In genomic region chr3:48467473-48468267, GRCh38 we compare ENCODE assay signal across 10 cellular contexts. TPM values are rescaled to one million over a fixed set of nuclear protein-coding genes. Genes with fewer than 3 reads are reported as not detected.
DNase-seq lines count a peak whose midpoint lies in the region; ATAC-seq, FAIRE-seq and TF ChIP-seq lines count a peak whose summit lies in the region.
"Had no signal": no experiment of that assay in that cellular context is flagged by ENCODE, and none has a peak within 500 bp of the region (broad histone marks: within the 10 kb centered on the region; RNA-seq: fewer than 3 reads in every experiment).

No MANE protein-coding gene starts in this region.

- H3K4me3 ChIP-seq in GM12878: peak overlapping the region; percentile 88
- peak overlapping the region; percentile 82 for H3K4me3 ChIP-seq in mononuclear cell (ENCODE audit: low read length)

- H2AFZ ChIP-seq in GM12878 (ENCODE audit: control insufficient read depth, low read depth, low read length): no peak overlapping the region

- peaks cover 54% of the 10 kb centered on the region for H3K4me1 Mint-ChIP-seq in activated naive CD4-positive, alpha-beta T cell treated with anti-CD3 and anti-CD28 coated beads, Interleukin-2, amount 50 U/mL, for 24 hours
- H3K4me1 Mint-ChIP-seq in type B pancreatic cell (ENCODE audit: unreplicated experiment): peaks cover 19% of the 10 kb centered on the region

- SMC1A ChIA-PET in GM12878 (lab: Charles Lee; ENCODE audit: uncharacterized antibody, unreplicated experiment): interaction anchor here (1.2 to 4.2 kb wide), 5 partner anchors 38 to 89 kb away, joined by 3 to 22 read pairs (median 3); partner anchors contain the start of gene PFKFB4

- in situ Hi-C loops in GM12878 (cut with MboI): no loop called here

- H3K27me3 Mint-ChIP-seq in activated naive CD4-positive, alpha-beta T cell treated with anti-CD3 and anti-CD28 coated beads, Interleukin-2, amount 50 U/mL, for 24 hours: no peaks in the 10 kb centered on the region
- no peaks in the 10 kb centered on the region for H3K27me3 Mint-ChIP-seq in type B pancreatic cell

- no peak for TF ChIP-seq POLR2A in GM12878 (IDR thresholded peaks at IDR 0.05; ENCODE audit: low read depth, low read length)

- H3K9ac ChIP-seq in GM12878 (ENCODE audit: control insufficient read depth, insufficient read depth, low read length): peak overlapping the region; percentile 97

- H3K36me3 Mint-ChIP-seq in activated naive CD4-positive, alpha-beta T cell treated with anti-CD3 and anti-CD28 coated beads, Interleukin-2, amount 50 U/mL, for 24 hours: peaks cover 3% of the 10 kb centered on the region
- peaks cover 5% of the 10 kb centered on the region for H3K36me3 Mint-ChIP-seq in type B pancreatic cell

- no peak for TF ChIP-seq CTCF in GM12878 (IDR thresholded peaks at IDR 0.05 in 2 of 3, conservative IDR thresholded peaks at IDR 0.05 in 1 of 3; ENCODE audit: control insufficient read depth in 2 of 3, extremely low read depth in 1 of 3, insufficient read depth in 1 of 3, low read depth in 3 of 3, low read length in 3 of 3)
- no peak for TF ChIP-seq CTCF in type B pancreatic cell (conservative IDR thresholded peaks at IDR 0.05)

- no peaks in the 10 kb centered on the region for H3K27me3 ChIP-seq in GM12878 (replicated peaks in 1 of 2; ENCODE audit: control insufficient read depth in 2 of 2, insufficient read depth in 2 of 2, low read length in 1 of 2)
- no peaks in the 10 kb centered on the region for H3K27me3 ChIP-seq in mononuclear cell (ENCODE audit: insufficient read depth, low read length)

- H4K20me1 ChIP-seq in GM12878 (ENCODE audit: control insufficient read depth, insufficient read depth): no peaks in the 10 kb centered on the region

- TF ChIP-seq EP300 in GM12878 (IDR thresholded peaks at IDR 0.05; ENCODE audit: borderline replicate concordance in 1 of 2, control insufficient read depth in 1 of 2, low read depth in 2 of 2, low read length in 2 of 2): no peak

- intact Hi-C loops in GM12878 (cut with micrococcal nuclease; ENCODE audit: unreplicated experiment): no loop called here

- peaks cover 67% of the 10 kb centered on the region for H3K79me2 ChIP-seq in GM12878 (ENCODE audit: control insufficient read depth, insufficient read depth, low read length)

- BruUV-seq in GM12878 (replicated peaks; lab: Mats Ljungman, UMichigan): no TSS peak

- no peak for DNase-seq in activated naive CD4-positive, alpha-beta T cell (lab: John Stamatoyannopoulos, UW)
- DNase-seq in GM12878 (ENCODE audit: low read depth, low spot score): no peak
- no peak for DNase-seq in type B pancreatic cell (ENCODE audit: extremely low spot score, unreplicated experiment)
- no peak for DNase-seq in NCI-H1048 (lab: John Stamatoyannopoulos, UW)
- no peak for DNase-seq in 8988T
- no peak for DNase-seq in NCI-H2171 (lab: John Stamatoyannopoulos, UW)
- DNase-seq: COR-L47, NCI-H2227 treated with DMSO at 0.1 percent for 48 hours had no signal

- peak overlapping the region; percentile 100 for H3K4me2 ChIP-seq in GM12878 (ENCODE audit: control insufficient read depth, insufficient read depth)

- no peaks in the 10 kb centered on the region for H3K9me3 Mint-ChIP-seq in activated naive CD4-positive, alpha-beta T cell treated with anti-CD3 and anti-CD28 coated beads, Interleukin-2, amount 50 U/mL, for 24 hours
- H3K9me3 Mint-ChIP-seq in type B pancreatic cell: no peaks in the 10 kb centered on the region

- 63% methylated on average over 7 of the region's 7 CpGs for WGBS in GM12878 (ENCODE audit: insufficient coverage, insufficient replicate concordance, low lambda C conversion rate, missing lambda C conversion rate)

- peak overlapping the region; percentile 94 for H3K4me3 Mint-ChIP-seq in activated naive CD4-positive, alpha-beta T cell treated with anti-CD3 and anti-CD28 coated beads, Interleukin-2, amount 50 U/mL, for 24 hours
- peak overlapping the region; percentile 21 for H3K4me3 Mint-ChIP-seq in type B pancreatic cell

- peaks cover 45% of the 10 kb centered on the region for H3K4me1 ChIP-seq in GM12878 (ENCODE audit: control insufficient read depth, insufficient read depth, low read length)
- peaks cover 75% of the 10 kb centered on the region for H3K4me1 ChIP-seq in mononuclear cell (ENCODE audit: insufficient read depth, low read length)

- H3K27ac Mint-ChIP-seq in activated naive CD4-positive, alpha-beta T cell treated with anti-CD3 and anti-CD28 coated beads, Interleukin-2, amount 50 U/mL, for 24 hours: peak overlapping the region; percentile 95
- peak overlapping the region; percentile 100 for H3K27ac Mint-ChIP-seq in type B pancreatic cell

- POLR2A ChIA-PET in GM12878 (lab: Charles Lee): interaction anchor here (0.6 to 10.0 kb wide), 3 partner anchors 20 to 213 kb away, joined by 3 to 91 read pairs (median 5); partner anchors contain the start of genes ATRIP and PFKFB4

- no peak for FAIRE-seq in GM12878 (lab: Jason Lieb, UNC)

- H3K36me3 ChIP-seq in GM12878 (ENCODE audit: control insufficient read depth in 2 of 2, insufficient read depth in 2 of 2, low read length in 1 of 2): peaks cover 9 to 12% of the 10 kb centered on the region in 2 experiments; a peak in 3 of 4 replicates

- RAD21 ChIA-PET in GM12878 (lab: Charles Lee; ENCODE audit: unreplicated experiment): interaction anchor here (1.1 to 2.2 kb wide), 6 partner anchors 67 to 168 kb away, joined by 3 to 20 read pairs (median 6); partner anchors contain the start of genes PFKFB4 and SLC26A6

- ATAC-seq in GM12878: no peak

- H3K27ac ChIP-seq in GM12878 (ENCODE audit: control insufficient read depth, insufficient read depth): peak overlapping the region; percentile 96

- H3K9me3 ChIP-seq in GM12878 (replicated peaks; ENCODE audit: control insufficient read depth, insufficient read depth, low read length) (no peaks in the 10 kb centered on the region), mononuclear cell (ENCODE audit: low read depth, low read length) (no peaks in the 10 kb centered on the region)

- no peak for TF ChIP-seq RAD21 in GM12878 (IDR thresholded peaks at IDR 0.05; ENCODE audit: insufficient read depth, low read depth, low read length)

- CTCF ChIA-PET in GM12878 (lab: Yijun Ruan, JAX): interaction anchor here (1.4 to 6.1 kb wide), 7 partner anchors 27 to 237 kb away, joined by 3 to 58 read pairs (median 10); partner anchors contain the start of genes CCDC51, PFKFB4 and TMA7

RNA-seq across cellular contexts. Expression of gene ATRIP, which starts 21.1 kb away (rescaled TPM):
- 19.6 and 19.8 TPM in 2 replicates for total RNA-seq in GM12878 (2013; cell fraction: nucleolus; rRNA removed)
- 14.5 and 15.0 TPM in 2 replicates for total RNA-seq in GM12878 (2014; rRNA removed)
- 11.5 and 13.4 TPM in 2 replicates for total RNA-seq in GM12878 (2014; rRNA removed; fragmentation: Illumina TruSeq; extraction: Trizol)
- 13.2 and 13.6 TPM in 2 replicates for total RNA-seq in GM12878 (2021)
- 2.6 TPM for polyA plus RNA-seq in GM12878 (2011; ENCODE audit: low read depth)
- polyA plus RNA-seq in GM12878 (2011; rRNA removed): 8.4 and 11.6 TPM in 2 replicates
- 10.6 and 12.7 TPM in 2 replicates for polyA plus RNA-seq in GM12878 (2011; cell fraction: cytosol; rRNA removed)
- 26.2 and 28.8 TPM in 2 replicates for polyA plus RNA-seq in GM12878 (2011; cell fraction: nucleus; rRNA removed)
- polyA plus RNA-seq in GM12878 (2012): 4.4 and 6.3 TPM in 2 replicates
- polyA plus RNA-seq in GM12878 (2014; fragmentation: Illumina TruSeq; extraction: Trizol): 16.0 and 18.9 TPM in 2 replicates
- 1 to 10 TPM; 1.4 to 2.4 TPM for polyA plus RNA-seq in GM12878 (2014; fragmentation: Nextera tagmentation; extraction: Ambion mirVana)
- 9.7 and 10.3 TPM in 2 replicates for polyA plus RNA-seq in GM12878 (2014; rRNA removed)
- 10 to 100 TPM in 1 of 2 experiments, 1 to 10 TPM in 1; 9.5 to 10.5 TPM for polyA plus RNA-seq in GM12878 (2016; fragmentation: Nextera tagmentation; extraction: Ambion mirVana)
- polyA minus RNA-seq in GM12878 (2011; rRNA and poly(A)+ RNA removed): 14.6 and 17.2 TPM in 2 replicates
- 4.8 and 6.0 TPM in 2 replicates for polyA minus RNA-seq in GM12878 (2011; cell fraction: cytosol; rRNA and poly(A)+ RNA removed)
- 11.2 and 18.7 TPM in 2 replicates for polyA minus RNA-seq in GM12878 (2011; cell fraction: nucleus; rRNA and poly(A)+ RNA removed)
- total RNA-seq in mononuclear cell: 5.1 TPM
- 9.3 and 16.0 TPM in 2 replicates for total RNA-seq in type B pancreatic cell (ENCODE audit: low replicate concordance)

RNA-seq across cellular contexts. Expression of gene TMA7, which starts 27.6 kb away (rescaled TPM):
- 21.0 and 24.2 TPM in 2 replicates for total RNA-seq in GM12878 (2013; cell fraction: nucleolus; rRNA removed)
- total RNA-seq in GM12878 (2014; rRNA removed) (426 and 551 TPM in 2 replicates), GM12878 (2014; rRNA removed; fragmentation: Illumina TruSeq; extraction: Trizol) (703 and 728 TPM in 2 replicates), GM12878 (2021) (315 and 319 TPM in 2 replicates), mononuclear cell (271 TPM), type B pancreatic cell (ENCODE audit: low replicate concordance) (268 and 281 TPM in 2 replicates)
- polyA plus RNA-seq in GM12878 (2011; ENCODE audit: low read depth): 234 TPM
- polyA plus RNA-seq in GM12878 (2011; rRNA removed) (427 and 593 TPM in 2 replicates), GM12878 (2014; fragmentation: Illumina TruSeq; extraction: Trizol) (332 and 496 TPM in 2 replicates), GM12878 (2014; fragmentation: Nextera tagmentation; extraction: Ambion mirVana) (1,000 to 10,000 TPM; 1,729 to 1,760 TPM), GM12878 (2014; rRNA removed) (684 and 776 TPM in 2 replicates), GM12878 (2016; fragmentation: Nextera tagmentation; extraction: Ambion mirVana) (1,000 to 10,000 TPM; 1,330 to 1,388 TPM)
- polyA plus RNA-seq in GM12878 (2011; cell fraction: cytosol; rRNA removed): 148 and 171 TPM in 2 replicates
- 119 and 149 TPM in 2 replicates for polyA plus RNA-seq in GM12878 (2011; cell fraction: nucleus; rRNA removed)
- 449 and 603 TPM in 2 replicates for polyA plus RNA-seq in GM12878 (2012)
- polyA minus RNA-seq in GM12878 (2011; rRNA and poly(A)+ RNA removed): 24.7 and 32.4 TPM in 2 replicates
- polyA minus RNA-seq in GM12878 (2011; cell fraction: cytosol; rRNA and poly(A)+ RNA removed): 27.3 and 28.5 TPM in 2 replicates
- polyA minus RNA-seq in GM12878 (2011; cell fraction: nucleus; rRNA and poly(A)+ RNA removed): 18.0 and 32.1 TPM in 2 replicates

RNA-seq across cellular contexts. Expression of gene CCDC51, which starts 27.8 kb away (rescaled TPM):
- total RNA-seq in GM12878 (2013; cell fraction: nucleolus; rRNA removed): 3.7 and 4.3 TPM in 2 replicates
- total RNA-seq in GM12878 (2014; rRNA removed) (30.0 and 31.0 TPM in 2 replicates), GM12878 (2014; rRNA removed; fragmentation: Illumina TruSeq; extraction: Trizol) (28.7 and 29.4 TPM in 2 replicates), GM12878 (2021) (24.3 and 26.6 TPM in 2 replicates), mononuclear cell (1.4 TPM), type B pancreatic cell (ENCODE audit: low replicate concordance) (15.0 and 25.7 TPM in 2 replicates)
- polyA plus RNA-seq in GM12878 (2011; ENCODE audit: low read depth): 8.2 TPM
- polyA plus RNA-seq in GM12878 (2011; rRNA removed) (22.2 and 32.7 TPM in 2 replicates), GM12878 (2014; fragmentation: Illumina TruSeq; extraction: Trizol) (14.5 and 28.2 TPM in 2 replicates), GM12878 (2014; fragmentation: Nextera tagmentation; extraction: Ambion mirVana) (10 to 100 TPM; 10.6 to 12.6 TPM), GM12878 (2014; rRNA removed) (26.2 and 28.1 TPM in 2 replicates), GM12878 (2016; fragmentation: Nextera tagmentation; extraction: Ambion mirVana) (10 to 100 TPM; 45.4 to 54.9 TPM)
- 35.8 and 36.8 TPM in 2 replicates for polyA plus RNA-seq in GM12878 (2011; cell fraction: cytosol; rRNA removed)
- 14.4 and 15.8 TPM in 2 replicates for polyA plus RNA-seq in GM12878 (2011; cell fraction: nucleus; rRNA removed)
- polyA plus RNA-seq in GM12878 (2012): 11.8 and 15.7 TPM in 2 replicates
- polyA minus RNA-seq in GM12878 (2011; rRNA and poly(A)+ RNA removed): 16.5 and 19.2 TPM in 2 replicates
- 5.9 TPM in 2 replicates for polyA minus RNA-seq in GM12878 (2011; cell fraction: cytosol; rRNA and poly(A)+ RNA removed)
- 2.0 and 2.2 TPM in 2 replicates for polyA minus RNA-seq in GM12878 (2011; cell fraction: nucleus; rRNA and poly(A)+ RNA removed)

RNA-seq across cellular contexts. Expression of gene SHISA5, which starts 36.3 kb away (rescaled TPM):
- 45.3 and 46.8 TPM in 2 replicates for total RNA-seq in GM12878 (2013; cell fraction: nucleolus; rRNA removed)
- total RNA-seq in GM12878 (2014; rRNA removed) (86.6 and 87.9 TPM in 2 replicates), GM12878 (2014; rRNA removed; fragmentation: Illumina TruSeq; extraction: Trizol) (48.7 and 54.5 TPM in 2 replicates), GM12878 (2021) (86.7 and 94.3 TPM in 2 replicates), mononuclear cell (64.1 TPM), type B pancreatic cell (ENCODE audit: low replicate concordance) (162 and 193 TPM in 2 replicates)
- 46.0 TPM for polyA plus RNA-seq in GM12878 (2011; ENCODE audit: low read depth)
- polyA plus RNA-seq in GM12878 (2011; rRNA removed) (31.7 and 62.3 TPM in 2 replicates), GM12878 (2014; fragmentation: Illumina TruSeq; extraction: Trizol) (21.8 and 49.5 TPM in 2 replicates), GM12878 (2014; fragmentation: Nextera tagmentation; extraction: Ambion mirVana) (10 to 100 TPM; 17.1 to 18.7 TPM), GM12878 (2014; rRNA removed) (72.3 and 83.0 TPM in 2 replicates), GM12878 (2016; fragmentation: Nextera tagmentation; extraction: Ambion mirVana) (100 to 1,000 TPM; 134 to 148 TPM)
- 112 and 129 TPM in 2 replicates for polyA plus RNA-seq in GM12878 (2011; cell fraction: cytosol; rRNA removed)
- 67.1 and 79.3 TPM in 2 replicates for polyA plus RNA-seq in GM12878 (2011; cell fraction: nucleus; rRNA removed)
- polyA plus RNA-seq in GM12878 (2012): 93.3 and 104 TPM in 2 replicates
- 50.4 and 81.4 TPM in 2 replicates for polyA minus RNA-seq in GM12878 (2011; rRNA and poly(A)+ RNA removed)
- polyA minus RNA-seq in GM12878 (2011; cell fraction: cytosol; rRNA and poly(A)+ RNA removed): 42.5 and 42.9 TPM in 2 replicates
- polyA minus RNA-seq in GM12878 (2011; cell fraction: nucleus; rRNA and poly(A)+ RNA removed): 14.5 and 21.5 TPM in 2 replicates

RNA-seq across cellular contexts. Expression of gene PLXNB1, which starts 37.8 kb away (rescaled TPM):
- 58.5 and 61.2 TPM in 2 replicates for total RNA-seq in GM12878 (2013; cell fraction: nucleolus; rRNA removed)
- total RNA-seq in GM12878 (2014; rRNA removed): 4.8 and 8.0 TPM in 2 replicates
- total RNA-seq in GM12878 (2014; rRNA removed; fragmentation: Illumina TruSeq; extraction: Trizol): 4.9 and 6.0 TPM in 2 replicates
- 14.7 and 15.1 TPM in 2 replicates for total RNA-seq in GM12878 (2021)
- polyA plus RNA-seq in GM12878 (2011; ENCODE audit: low read depth): 8.9 TPM
- 8.6 and 14.3 TPM in 2 replicates for polyA plus RNA-seq in GM12878 (2011; rRNA removed)
- polyA plus RNA-seq in GM12878 (2011; cell fraction: cytosol; rRNA removed): 15.3 and 20.0 TPM in 2 replicates
- 233 and 263 TPM in 2 replicates for polyA plus RNA-seq in GM12878 (2011; cell fraction: nucleus; rRNA removed)
- 5.4 and 8.2 TPM in 2 replicates for polyA plus RNA-seq in GM12878 (2012)
- 3.2 and 5.7 TPM in 2 replicates for polyA plus RNA-seq in GM12878 (2014; fragmentation: Illumina TruSeq; extraction: Trizol)
- polyA plus RNA-seq in GM12878 (2014; fragmentation: Nextera tagmentation; extraction: Ambion mirVana): under 1 TPM; 0.18 to 0.47 TPM
- 12.2 and 15.2 TPM in 2 replicates for polyA plus RNA-seq in GM12878 (2014; rRNA removed)
- polyA plus RNA-seq in GM12878 (2016; fragmentation: Nextera tagmentation; extraction: Ambion mirVana): 1 to 10 TPM; 3.3 to 3.9 TPM
- polyA minus RNA-seq in GM12878 (2011; rRNA and poly(A)+ RNA removed): 10.8 and 27.2 TPM in 2 replicates
- polyA minus RNA-seq in GM12878 (2011; cell fraction: cytosol; rRNA and poly(A)+ RNA removed): 9.7 and 14.7 TPM in 2 replicates
- polyA minus RNA-seq in GM12878 (2011; cell fraction: nucleus; rRNA and poly(A)+ RNA removed): 49.9 and 68.0 TPM in 2 replicates
- total RNA-seq in mononuclear cell: 0.63 TPM
- total RNA-seq in type B pancreatic cell (ENCODE audit: low replicate concordance): 212 and 367 TPM in 2 replicates
